26 cellular contexts compared by ENCODE assay signal in genomic region chr9:38060688-38061087, GRCh38. TPM values are rescaled to one million over a fixed set of nuclear protein-coding genes. Genes with fewer than 3 reads are reported as not detected.
DNase-seq lines count a peak whose midpoint lies in the region; ATAC-seq and TF ChIP-seq lines count a peak whose summit lies in the region.
"Had no signal": no experiment of that assay in that cellular context is flagged by ENCODE, and none has a peak within 500 bp of the region (broad histone marks: within the 10 kb centered on the region; RNA-seq: fewer than 3 reads in every experiment).

No MANE protein-coding gene starts in this region.

- DNase-seq in cardiac septum (ENCODE audit: low spot score), result peak; percentile 53
- no peak for DNase-seq in Right ventricle myocardium inferior (ENCODE audit: missing footprints)
- DNase-seq in left ventricle myocardium superior, result no peak
- DNase-seq in osteocyte (ENCODE audit: extremely low spot score, unreplicated experiment), result no peak
- DNase-seq in upper lobe of left lung, result no peak
- no peak for DNase-seq in left colon
- no peak for DNase-seq in stimulated activated CD4-positive, alpha-beta T cell treated with anti-CD3 and anti-CD28 coated beads, Interleukin-1b, Interleukin-23, amount 100 ng/mL, for 48 hours
- DNase-seq: activated CD4-positive, alpha-beta T cell treated with anti-CD3 and anti-CD28 coated beads, Interleukin-2, amount 10 ng/mL, durations not matched to agents 7 days and 5 days; activated CD8-positive, alpha-beta memory T cell treated with anti-CD3 and anti-CD28 coated beads, Interleukin-2, amount 10 ng/mL, durations not matched to agents 7 days and 5 days; activated T-cell treated with anti-CD3 and anti-CD28 coated beads, Interleukin-2, amount 50 U/mL, for 72 hours; anterior cingulate cortex; central memory CD4-positive, alpha-beta T cell; GF-D8; KBM-7; midbrain; NCI-H1436; NCI-H2107; PC-9; stimulated activated CD4-positive, alpha-beta T cell treated with anti-CD3 and anti-CD28 coated beads, Interleukin-15, amount 100 ng/mL, for 24 hours; stimulated activated CD8-positive, alpha-beta memory T cell treated with anti-CD3 and anti-CD28 coated beads, Interleukin-4, amount 100 ng/mL, for 48 hours had no signal

- no peak for TF ChIP-seq EP300 in upper lobe of left lung (IDR thresholded peaks at IDR 0.05)

- H3K27ac Mint-ChIP-seq in osteocyte (ENCODE audit: unreplicated experiment), result peak overlapping the region; percentile 38
- H3K27ac Mint-ChIP-seq: activated CD4-positive, alpha-beta T cell treated with anti-CD3 and anti-CD28 coated beads, Interleukin-2, amount 10 ng/mL, durations not matched to agents 7 days and 5 days; activated CD8-positive, alpha-beta memory T cell treated with anti-CD3 and anti-CD28 coated beads, Interleukin-2, amount 10 ng/mL, durations not matched to agents 7 days and 5 days; activated naive CD4-positive, alpha-beta T cell treated with anti-CD3 and anti-CD28 coated beads, Interleukin-2, amount 50 U/mL, for 24 hours; activated T-cell treated with anti-CD3 and anti-CD28 coated beads, Interleukin-2, amount 50 U/mL, for 72 hours; B cell; natural killer cell treated with Interleukin-12 subunit alpha and Interleukin-12 subunit beta and Interleukin-15 and Interleukin-18, amount 100 ng/mL, for 72 hours had no signal

- H3K4me1 ChIP-seq in upper lobe of left lung, result peaks cover 47 to 84% (median 51%) of the 10 kb centered on the region in 4 donors

- no peaks in the 10 kb centered on the region for H3K27me3 ChIP-seq in upper lobe of left lung
- H3K27me3 ChIP-seq: ovary had no signal

- no peaks in the 10 kb centered on the region for H3K27me3 Mint-ChIP-seq in osteocyte (ENCODE audit: unreplicated experiment)
- H3K27me3 Mint-ChIP-seq: activated naive CD4-positive, alpha-beta T cell treated with anti-CD3 and anti-CD28 coated beads, Interleukin-2, amount 50 U/mL, for 24 hours had no signal

- H3K9me3 Mint-ChIP-seq in osteocyte (ENCODE audit: unreplicated experiment), result no peaks in the 10 kb centered on the region
- H3K9me3 Mint-ChIP-seq: activated CD4-positive, alpha-beta T cell treated with anti-CD3 and anti-CD28 coated beads, Interleukin-2, amount 10 ng/mL, durations not matched to agents 7 days and 5 days; activated naive CD4-positive, alpha-beta T cell treated with anti-CD3 and anti-CD28 coated beads, Interleukin-2, amount 50 U/mL, for 24 hours; activated T-cell treated with anti-CD3 and anti-CD28 coated beads, Interleukin-2, amount 50 U/mL, for 72 hours; natural killer cell treated with Interleukin-12 subunit alpha and Interleukin-12 subunit beta and Interleukin-15 and Interleukin-18, amount 100 ng/mL, for 72 hours had no signal

- TF ChIP-seq POLR2A in upper lobe of left lung (IDR thresholded peaks at IDR 0.05), result no peak

- H3K4me3 Mint-ChIP-seq in osteocyte (ENCODE audit: unreplicated experiment), result no peak overlapping the region
- H3K4me3 Mint-ChIP-seq: activated CD4-positive, alpha-beta T cell treated with anti-CD3 and anti-CD28 coated beads, Interleukin-2, amount 10 ng/mL, durations not matched to agents 7 days and 5 days; activated CD8-positive, alpha-beta memory T cell treated with anti-CD3 and anti-CD28 coated beads, Interleukin-2, amount 10 ng/mL, durations not matched to agents 7 days and 5 days; activated naive CD4-positive, alpha-beta T cell treated with anti-CD3 and anti-CD28 coated beads, Interleukin-2, amount 50 U/mL, for 24 hours; activated T-cell treated with anti-CD3 and anti-CD28 coated beads, Interleukin-2, amount 50 U/mL, for 72 hours; B cell; natural killer cell treated with Interleukin-12 subunit alpha and Interleukin-12 subunit beta and Interleukin-15 and Interleukin-18, amount 100 ng/mL, for 72 hours had no signal

- no peaks in the 10 kb centered on the region for H3K36me3 ChIP-seq in upper lobe of left lung
- H3K36me3 ChIP-seq: ovary had no signal

- H3K36me3 Mint-ChIP-seq in osteocyte (ENCODE audit: unreplicated experiment), result peaks cover 10% of the 10 kb centered on the region
- H3K36me3 Mint-ChIP-seq: activated CD8-positive, alpha-beta memory T cell treated with anti-CD3 and anti-CD28 coated beads, Interleukin-2, amount 10 ng/mL, durations not matched to agents 7 days and 5 days; activated naive CD4-positive, alpha-beta T cell treated with anti-CD3 and anti-CD28 coated beads, Interleukin-2, amount 50 U/mL, for 24 hours; natural killer cell treated with Interleukin-12 subunit alpha and Interleukin-12 subunit beta and Interleukin-15 and Interleukin-18, amount 100 ng/mL, for 72 hours had no signal

- no peaks in the 10 kb centered on the region for H3K9me3 ChIP-seq in upper lobe of left lung
- H3K9me3 ChIP-seq: ovary had no signal

- ATAC-seq in Right ventricle myocardium inferior (no peak), left ventricle myocardium superior (peak; percentile 2), upper lobe of left lung (ENCODE audit: low FRiP score in 2 of 2) (no peak), left colon (no peak), HG02798 (IDR thresholded peaks at IDR 0.05; ENCODE audit: poor library complexity, unreplicated experiment) (no peak)
- ATAC-seq: activated CD8-positive, alpha-beta memory T cell treated with anti-CD3 and anti-CD28 coated beads, Interleukin-2, amount 10 ng/mL, durations not matched to agents 7 days and 5 days; activated T-cell treated with anti-CD3 and anti-CD28 coated beads, Interleukin-2, amount 50 U/mL, for 72 hours; natural killer cell treated with Interleukin-12 subunit alpha and Interleukin-12 subunit beta and Interleukin-15 and Interleukin-18, amount 100 ng/mL, for 72 hours had no signal

- intact Hi-C loops in cardiac septum (cut with DNase I) (loop anchor here (5.0 to 10.0 kb wide), 2 partner anchors 123 to 256 kb away; partner anchors contain the start of gene DCAF10), Right ventricle myocardium inferior (cut with DNase I) (no loop called here), left ventricle myocardium superior (cut with micrococcal nuclease) (loop anchor here (5.0 to 10.0 kb wide), 2 partner anchors 38 to 136 kb away; no protein-coding TSS in a partner anchor), left colon (cut with DNase I, micrococcal nuclease) (no loop called here)

- WGBS in upper lobe of left lung, 2 donors, result 89 to 91% methylated on average over 3 of the region's 3 CpGs

- H3K4me3 ChIP-seq in upper lobe of left lung, result no peak overlapping the region
- H3K4me3 ChIP-seq: ovary, PC-9, SK-N-MC had no signal

- TF ChIP-seq CTCF in osteocyte (IDR thresholded peaks at IDR 0.05) (no peak), upper lobe of left lung (IDR thresholded peaks at IDR 0.05) (no peak)

- H3K27ac ChIP-seq in upper lobe of left lung, result peak overlapping the region in 3 of 4 donors; percentile 50 to 83 (median 59)
- H3K27ac ChIP-seq: ovary, PC-9 had no signal

- peaks cover 69% of the 10 kb centered on the region for H3K4me1 Mint-ChIP-seq in osteocyte (ENCODE audit: unreplicated experiment)
- H3K4me1 Mint-ChIP-seq: activated CD4-positive, alpha-beta T cell treated with anti-CD3 and anti-CD28 coated beads, Interleukin-2, amount 10 ng/mL, durations not matched to agents 7 days and 5 days had no signal

RNA-seq across cellular contexts. Expression of gene SHB, which starts 8.3 kb away (rescaled TPM):
- total RNA-seq in cardiac septum, result 39.0 TPM
- total RNA-seq in Right ventricle myocardium inferior, result 14.7 TPM
- total RNA-seq in left ventricle myocardium superior, result 15.9 TPM
- total RNA-seq in osteocyte, result 16.7 and 18.3 TPM in 2 replicates
- 10 to 100 TPM; 29.3 to 51.2 (median 33.3) TPM for total RNA-seq in upper lobe of left lung
- total RNA-seq in left colon, result 10 to 100 TPM; 19.6 to 26.2 TPM
- total RNA-seq: activated CD4-positive, alpha-beta T cell treated with anti-CD3 and anti-CD28 coated beads, Interleukin-2, amount 10 ng/mL, durations not matched to agents 7 days and 5 days had no signal

Comparison
In these comparisons a context has a peak if more than half of its experiments do, and no peak if none do; other contexts are left out.
1. intact Hi-C loops: an anchor here in cardiac septum (5.0 to 10.0 kb wide) and left ventricle myocardium superior (5.0 to 10.0 kb wide); none called in Right ventricle myocardium inferior and left colon.